ENCODE assay signal across 14 cellular contexts in the genomic region with DNA sequence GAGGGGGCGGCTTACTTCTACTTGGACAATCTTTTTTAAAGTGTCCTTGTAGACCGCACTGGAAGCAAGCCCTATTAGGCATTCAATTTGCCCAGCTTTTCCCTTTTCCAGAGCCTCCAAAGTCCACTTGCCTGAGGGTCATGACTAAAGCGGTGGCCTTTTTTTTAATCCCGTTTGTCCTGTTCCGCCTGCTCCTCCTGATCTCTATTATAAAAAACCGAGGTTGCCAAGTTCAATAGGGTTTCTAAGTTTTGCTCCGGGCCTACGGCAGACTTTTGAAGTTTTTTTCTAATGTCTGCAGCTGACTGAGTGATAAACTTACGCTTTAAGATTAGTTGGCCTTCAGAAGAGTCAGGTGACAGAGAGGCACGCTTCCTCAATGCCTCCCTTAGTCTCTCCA. TPM values are rescaled to one million over a fixed set of nuclear protein-coding genes. Genes with fewer than 3 reads are reported as not detected.
DNase-seq lines count a peak whose midpoint lies in the region; FAIRE-seq and TF ChIP-seq lines count a peak whose summit lies in the region.
"Not testable (repeated sequence)": the region's sequence is repeated elsewhere in the genome, so short reads cannot be mapped to it uniquely, and the experiment has no call there.
"Had no signal": no experiment of that assay in that cellular context is flagged by ENCODE, and none has a peak within 500 bp of the region (broad histone marks: within the 10 kb centered on the region; RNA-seq: fewer than 3 reads in every experiment).

No MANE protein-coding gene starts in this region.

- H3K4me3 ChIP-seq in PC-9, result peak overlapping the region; percentile 28; the same call in 1 of the 2 replicates
- H3K4me3 ChIP-seq in bronchial epithelial cell (ENCODE audit: low read depth, low read length), result not testable (repeated sequence)

- FAIRE-seq in bronchial epithelial cell (lab: Jason Lieb, UNC), result not testable (repeated sequence)

- not testable (repeated sequence) for H2AFZ ChIP-seq in PC-9

- H3K27ac Mint-ChIP-seq in mesothelial cell of epicardium (peak overlapping the region; percentile 4), type B pancreatic cell (peak overlapping the region; percentile 67)

- not testable (repeated sequence) for H3K79me2 ChIP-seq in PC-9 (ENCODE audit: low read depth)

- H3K36me3 ChIP-seq in PC-9 (ENCODE audit: low read depth); bronchial epithelial cell (ENCODE audit: control insufficient read depth, insufficient read depth, low read length): not testable (repeated sequence)

- DNase-seq in ELF-1 (ENCODE audit: low read depth, low spot score) (peak; percentile 37), PC-9 (peak; percentile 82 to 84), bronchial epithelial cell (ENCODE audit: low read depth) (peak; percentile 22), foreskin melanocyte (peak; percentile 33)
- not testable (repeated sequence) for DNase-seq in mesothelial cell of epicardium (ENCODE audit: low spot score in 2 of 2, unreplicated experiment in 2 of 2); type B pancreatic cell (ENCODE audit: extremely low spot score, unreplicated experiment)

- peaks cover 15% of the 10 kb centered on the region for H3K9me3 Mint-ChIP-seq in mesothelial cell of epicardium
- H3K9me3 Mint-ChIP-seq in type B pancreatic cell, result not testable (repeated sequence)

- POLR2A ChIA-PET in PC-9 (lab: Charles Lee; ENCODE audit: unreplicated experiment), result interaction anchor here (0.6 kb wide), 2 partner anchors 12 to 683 kb away, joined by 3 to 10 read pairs; no protein-coding TSS in a partner anchor

- not testable (repeated sequence) for H3K27me3 Mint-ChIP-seq in mesothelial cell of epicardium (ENCODE audit: low read depth); type B pancreatic cell

- peaks cover 17% of the 10 kb centered on the region for H3F3A ChIP-seq in PC-9 (ENCODE audit: insufficient read depth, low read depth)

- H3K4me1 ChIP-seq in PC-9 (replicated peaks; ENCODE audit: insufficient read depth), result peaks cover 32% of the 10 kb centered on the region

- not testable (repeated sequence) for TF ChIP-seq CTCF in C4-2B (conservative IDR thresholded peaks at IDR 0.05); PC-9 (conservative IDR thresholded peaks at IDR 0.05); VCaP (conservative IDR thresholded peaks at IDR 0.05); bronchial epithelial cell (IDR thresholded peaks at IDR 0.05; ENCODE audit: insufficient read depth, low read length, severe bottlenecking); mesothelial cell of epicardium (IDR thresholded peaks at IDR 0.05; ENCODE audit: unreplicated experiment); type B pancreatic cell (conservative IDR thresholded peaks at IDR 0.05)

- H3K4me3 Mint-ChIP-seq in mesothelial cell of epicardium, result not testable (repeated sequence)
- peak overlapping the region; percentile 52 for H3K4me3 Mint-ChIP-seq in type B pancreatic cell

- intact Hi-C loops in PC-9 (cut with micrococcal nuclease; ENCODE audit: unreplicated experiment), result not testable (repeated sequence)

- peaks cover 18% of the 10 kb centered on the region for H3K36me3 Mint-ChIP-seq in mesothelial cell of epicardium
- H3K36me3 Mint-ChIP-seq in type B pancreatic cell, result not testable (repeated sequence)

- peak overlapping the region; percentile 62 for H3K4me2 ChIP-seq in PC-9

- not testable (repeated sequence) for H3K27me3 ChIP-seq in PC-9 (ENCODE audit: insufficient read depth, low read depth); bronchial epithelial cell (ENCODE audit: control insufficient read depth, insufficient read depth, low read length)

- H4K20me1 ChIP-seq in PC-9 (ENCODE audit: insufficient read depth), result not testable (repeated sequence)

- not testable (repeated sequence) for H3K4me1 Mint-ChIP-seq in mesothelial cell of epicardium; type B pancreatic cell (ENCODE audit: unreplicated experiment)

- BruUV-seq in PC-9 (replicated peaks; lab: Mats Ljungman, UMichigan), result not testable (repeated sequence)

- H3K27ac ChIP-seq in C4-2B, result peak overlapping the region; percentile 48; the same call in 1 of the 2 replicates
- peak overlapping the region; percentile 67 for H3K27ac ChIP-seq in PC-9
- H3K27ac ChIP-seq in VCaP, result peak overlapping the region; percentile 40

- H3K9me2 ChIP-seq in PC-9 (ENCODE audit: insufficient read depth), result not testable (repeated sequence)

- CTCF ChIA-PET in PC-9 (lab: Charles Lee), result not testable (repeated sequence)

- not testable (repeated sequence) for H3K9me3 ChIP-seq in PC-9 (ENCODE audit: insufficient read depth, low read depth)

RNA-seq across cellular contexts. Expression of gene ERVW-1, which starts 3.8 kb away (rescaled TPM):
- total RNA-seq in PC-9 (2021) (not detected in 2 replicates), bronchial epithelial cell (not detected in 2 replicates), mesothelial cell of epicardium (0.16 to 0.24 TPM in 2 of 3 replicates, not detected in the other), type B pancreatic cell (ENCODE audit: low replicate concordance) (0.12 and 1.2 TPM in 2 replicates)
- total RNA-seq: A172; A673; CD4-positive, CD25-positive, alpha-beta regulatory T cell; CD8-positive, alpha-beta T cell; Daoy; HFFc6 had no signal

RNA-seq across cellular contexts. Expression of gene GATAD1, which starts 26.7 kb away (rescaled TPM):
- 39.4 and 41.7 TPM in 2 replicates for total RNA-seq in PC-9 (2021)
- total RNA-seq in bronchial epithelial cell, result 14.3 and 16.3 TPM in 2 replicates
- total RNA-seq in mesothelial cell of epicardium, result 53.2 to 54.7 TPM (median 53.6 TPM) in 3 replicates
- total RNA-seq in type B pancreatic cell (ENCODE audit: low replicate concordance), result 27.8 and 38.9 TPM in 2 replicates

RNA-seq across cellular contexts. Expression of gene PEX1, which starts 54.3 kb away (rescaled TPM):
- total RNA-seq in PC-9 (2021), result 13.4 and 20.2 TPM in 2 replicates
- total RNA-seq in bronchial epithelial cell, result 11.6 and 20.1 TPM in 2 replicates
- total RNA-seq in mesothelial cell of epicardium, result 22.8 to 23.6 TPM (median 22.9 TPM) in 3 replicates
- total RNA-seq in type B pancreatic cell (ENCODE audit: low replicate concordance), result 19.7 and 22.2 TPM in 2 replicates

RNA-seq across cellular contexts. Expression of gene RBM48, which starts 54.6 kb away (rescaled TPM):
- total RNA-seq in PC-9 (2021) (7.4 and 11.5 TPM in 2 replicates), bronchial epithelial cell (6.9 and 9.0 TPM in 2 replicates), mesothelial cell of epicardium (13.4 to 15.0 TPM (median 14.3 TPM) in 3 replicates), type B pancreatic cell (ENCODE audit: low replicate concordance) (14.4 and 17.0 TPM in 2 replicates)
